In genomic region chr2:102509749-102510148, GRCh38 we compare ENCODE assay signal across 15 cellular contexts. TPM values are rescaled to one million over a fixed set of nuclear protein-coding genes. Genes with fewer than 3 reads are reported as not detected.
DNase-seq lines count a peak whose midpoint lies in the region; ATAC-seq and TF ChIP-seq lines count a peak whose summit lies in the region.
"Had no signal": no experiment of that assay in that cellular context is flagged by ENCODE, and none has a peak within 500 bp of the region (broad histone marks: within the 10 kb centered on the region; RNA-seq: fewer than 3 reads in every experiment).

No MANE protein-coding gene starts in this region.

- no peak for TF ChIP-seq CTCF in epithelial cell of esophagus (IDR thresholded peaks at IDR 0.05; ENCODE audit: insufficient read depth, low read depth, low read length, missing control alignments)

- no peak overlapping the region for H3K4me3 Mint-ChIP-seq in activated naive CD8-positive, alpha-beta T cell treated with anti-CD3 and anti-CD28 coated beads, Interleukin-2, amount 50 U/mL, for 24 hours
- no peak overlapping the region for H3K4me3 Mint-ChIP-seq in activated naive CD8-positive, alpha-beta T cell treated with anti-CD3 and anti-CD28 coated beads for 36 hours
- H3K4me3 Mint-ChIP-seq: activated naive CD8-positive, alpha-beta T cell; neural crest cell had no signal

- H3K36me3 Mint-ChIP-seq in activated naive CD8-positive, alpha-beta T cell treated with anti-CD3 and anti-CD28 coated beads, Interleukin-2, amount 50 U/mL, for 24 hours (ENCODE audit: low read depth): no peaks in the 10 kb centered on the region
- H3K36me3 Mint-ChIP-seq in activated naive CD8-positive, alpha-beta T cell treated with anti-CD3 and anti-CD28 coated beads for 36 hours: peaks cover 3% of the 10 kb centered on the region
- H3K36me3 Mint-ChIP-seq: activated naive CD8-positive, alpha-beta T cell had no signal

- H3K4me1 Mint-ChIP-seq in activated naive CD8-positive, alpha-beta T cell treated with anti-CD3 and anti-CD28 coated beads, Interleukin-2, amount 50 U/mL, for 24 hours: peaks cover 16% of the 10 kb centered on the region
- H3K4me1 Mint-ChIP-seq in activated naive CD8-positive, alpha-beta T cell treated with anti-CD3 and anti-CD28 coated beads for 36 hours: peaks cover 13% of the 10 kb centered on the region
- H3K4me1 Mint-ChIP-seq: neural crest cell had no signal

- H3K27me3 Mint-ChIP-seq in activated naive CD8-positive, alpha-beta T cell treated with anti-CD3 and anti-CD28 coated beads, Interleukin-2, amount 50 U/mL, for 24 hours: peaks cover 18% of the 10 kb centered on the region
- peaks cover 34% of the 10 kb centered on the region for H3K27me3 Mint-ChIP-seq in activated naive CD8-positive, alpha-beta T cell treated with anti-CD3 and anti-CD28 coated beads for 36 hours

- H3K9me3 Mint-ChIP-seq in activated naive CD8-positive, alpha-beta T cell treated with anti-CD3 and anti-CD28 coated beads, Interleukin-2, amount 50 U/mL, for 24 hours: no peaks in the 10 kb centered on the region
- peaks cover 7% of the 10 kb centered on the region for H3K9me3 Mint-ChIP-seq in activated naive CD8-positive, alpha-beta T cell treated with anti-CD3 and anti-CD28 coated beads for 36 hours

- no peak overlapping the region for H3K4me3 ChIP-seq in epithelial cell of esophagus (ENCODE audit: low read length)
- H3K4me3 ChIP-seq: gastroesophageal sphincter, uterus had no signal

- no peak for DNase-seq in activated naive CD8-positive, alpha-beta T cell treated with anti-CD3 and anti-CD28 coated beads, Interleukin-2, amount 50 U/mL, for 24 hours
- no peak for DNase-seq in activated naive CD8-positive, alpha-beta T cell treated with anti-CD3 and anti-CD28 coated beads for 36 hours
- peak; percentile 22 for DNase-seq in MV-4-11 (lab: John Stamatoyannopoulos, UW)
- DNase-seq in epithelial cell of esophagus (ENCODE audit: low read depth): peak; percentile 84
- no peak for DNase-seq in NCI-H345 (lab: John Stamatoyannopoulos, UW)
- no peak for DNase-seq in NCI-H1417 (lab: John Stamatoyannopoulos, UW)
- no peak for DNase-seq in NCI-H82 treated with DMSO at 0.1 percent for 48 hours (lab: John Stamatoyannopoulos, UW; ENCODE audit: unreplicated experiment)
- DNase-seq: activated CD4-positive, alpha-beta T cell treated with anti-CD3 and anti-CD28 coated beads for 4 hours; left cardiac atrium; uterus had no signal

- H3K27ac Mint-ChIP-seq in activated naive CD8-positive, alpha-beta T cell treated with anti-CD3 and anti-CD28 coated beads, Interleukin-2, amount 50 U/mL, for 24 hours: no peak overlapping the region
- H3K27ac Mint-ChIP-seq in activated naive CD8-positive, alpha-beta T cell treated with anti-CD3 and anti-CD28 coated beads for 36 hours: no peak overlapping the region
- H3K27ac Mint-ChIP-seq: activated naive CD8-positive, alpha-beta T cell had no signal

- peak; percentile 76 for ATAC-seq in activated naive CD8-positive, alpha-beta T cell treated with anti-CD3 and anti-CD28 coated beads, Interleukin-2, amount 50 U/mL, for 24 hours
- ATAC-seq in GM18858 (IDR thresholded peaks at IDR 0.05; ENCODE audit: unreplicated experiment): no peak
- ATAC-seq: gastroesophageal sphincter, left cardiac atrium had no signal

RNA-seq across cellular contexts. Expression of gene SLC9A4, which starts 36.7 kb away (rescaled TPM):
- not detected for total RNA-seq in activated naive CD8-positive, alpha-beta T cell treated with anti-CD3 and anti-CD28 coated beads for 36 hours
- total RNA-seq: HT-29, left cardiac atrium, neural crest cell had no signal

Comparison
In these comparisons a context has a peak if more than half of its experiments do, and no peak if none do; other contexts are left out.
1. DNase-seq: peak in MV-4-11 (single experiment) and epithelial cell of esophagus (single experiment); none in activated naive CD8-positive, alpha-beta T cell treated with anti-CD3 and anti-CD28 coated beads, Interleukin-2, amount 50 U/mL, for 24 hours (single experiment), activated naive CD8-positive, alpha-beta T cell treated with anti-CD3 and anti-CD28 coated beads for 36 hours (single experiment), NCI-H345 (single experiment), NCI-H1417 (0 of 3) and NCI-H82 treated with DMSO at 0.1 percent for 48 hours (single experiment).